In the genomic region with DNA sequence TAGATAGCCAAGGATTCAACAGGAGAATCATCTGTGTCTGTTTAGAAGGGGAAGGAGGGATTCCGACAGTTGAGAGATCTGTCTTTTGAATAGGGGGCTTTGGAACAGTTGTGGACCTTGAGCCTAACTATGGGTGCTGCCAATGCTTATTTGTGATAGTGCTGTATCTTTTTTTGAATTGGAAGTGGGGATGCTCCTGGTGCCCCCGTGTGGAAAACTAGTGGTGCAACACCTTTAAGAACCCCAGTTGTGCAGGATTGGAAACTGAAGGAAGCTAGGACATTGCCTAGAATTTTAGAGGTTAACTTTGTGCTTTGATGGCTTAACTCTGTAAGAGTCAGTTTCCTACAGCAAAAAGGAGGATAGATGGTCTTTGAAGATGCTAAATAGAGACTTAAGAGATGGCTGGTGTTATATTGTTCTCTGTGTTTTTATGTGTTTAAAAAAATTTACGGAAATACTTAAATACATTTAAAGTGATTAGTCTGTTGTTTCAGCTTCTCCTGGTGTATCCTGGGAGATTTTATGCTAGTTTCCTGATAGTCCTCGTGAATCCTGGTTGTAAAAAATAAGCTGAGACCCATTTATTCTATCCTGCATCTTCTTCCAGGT, we compare ENCODE assay signal across 8 cellular contexts.
DNase-seq lines count a peak whose midpoint lies in the region; ATAC-seq and TF ChIP-seq lines count a peak whose summit lies in the region.

No MANE protein-coding gene starts in this region.

- H3K27ac ChIP-seq in C4-2B = no peak overlapping the region

- ATAC-seq in Right ventricle myocardium superior (ENCODE audit: poor library complexity) = peak; percentile 66
- ATAC-seq in GM18858 (IDR thresholded peaks at IDR 0.05; ENCODE audit: unreplicated experiment) = no peak
- no peak for ATAC-seq in GM18505 (IDR thresholded peaks at IDR 0.05; ENCODE audit: unreplicated experiment)

- intact Hi-C loops in Right ventricle myocardium superior (cut with DNase I) = loop anchor here (5.0 kb wide), 1 partner anchor 194 kb away; no protein-coding TSS in a partner anchor

- TF ChIP-seq CTCF in C4-2B (conservative IDR thresholded peaks at IDR 0.05) = peak; percentile 87

- DNase-seq in H4 (ENCODE audit: low spot score) (peak; percentile 51), NOMO-1 treated with dmso at 0.1 percent for 144 hours (lab: John Stamatoyannopoulos, UW; ENCODE audit: unreplicated experiment) (peak; percentile 3), Right ventricle myocardium superior (no peak), putamen (ENCODE audit: low spot score) (peak; percentile 54)
- peak; percentile 20 for DNase-seq in activated effector memory CD4-positive, alpha-beta T cell treated with Interleukin-2 at 50 U/mL for 16 hours

- TF ChIP-seq POLR2A in GM18505 (IDR thresholded peaks at IDR 0.05; ENCODE audit: borderline replicate concordance, extremely low read depth, insufficient read depth, insufficient read length) = no peak
